ENCODE assay signal across 10 cellular contexts in genomic region chr4:86482851-86483490, GRCh38.
DNase-seq lines count a peak whose midpoint lies in the region; ATAC-seq and TF ChIP-seq lines count a peak whose summit lies in the region.
"Had no signal": no experiment of that assay in that cellular context is flagged by ENCODE, and none has a peak within 500 bp of the region (broad histone marks: within the 10 kb centered on the region; RNA-seq: fewer than 3 reads in every experiment).

No MANE protein-coding gene starts in this region.

- H2AFZ ChIP-seq in GM23338 = no peak overlapping the region
- no peak overlapping the region for H2AFZ ChIP-seq in neural progenitor cell (replicated peaks)

- H3K27me3 Mint-ChIP-seq in GM23338 (ENCODE audit: insufficient read depth, low read depth, poor library complexity) (no peaks in the 10 kb centered on the region), neural progenitor cell (ENCODE audit: insufficient read depth, low read depth) (no peaks in the 10 kb centered on the region)
- peaks cover 8% of the 10 kb centered on the region for H3K27me3 Mint-ChIP-seq in activated CD4-positive, alpha-beta memory T cell treated with anti-CD3 and anti-CD28 coated beads, Interleukin-2, amount 10 ng/mL, durations not matched to agents 7 days and 5 days

- peaks cover 30% of the 10 kb centered on the region; the same call in 2 of the 3 replicates for H3K4me1 Mint-ChIP-seq in GM23338
- H3K4me1 Mint-ChIP-seq in neural progenitor cell = peaks cover 42% of the 10 kb centered on the region
- H3K4me1 Mint-ChIP-seq in activated CD4-positive, alpha-beta memory T cell treated with anti-CD3 and anti-CD28 coated beads, Interleukin-2, amount 10 ng/mL, durations not matched to agents 7 days and 5 days = peaks cover 3% of the 10 kb centered on the region

- H3K4me3 ChIP-seq in GM23338 (0 out of 2 replicates have a peak overlapping the region, but pooled peaks have one; percentile 2), neural progenitor cell (peak overlapping the region; percentile 38), body of pancreas (no peak overlapping the region)

- H3K36me3 ChIP-seq in GM23338 (ENCODE audit: insufficient read depth) (no peaks in the 10 kb centered on the region), neural progenitor cell (peaks cover 12% of the 10 kb centered on the region), body of pancreas (replicated peaks in 1 of 2; ENCODE audit: insufficient read depth in 1 of 2, low read depth in 2 of 2) (no peaks in the 10 kb centered on the region)

- H3K27ac ChIP-seq in GM23338 (ENCODE audit: low read depth) (peak overlapping the region; percentile 85), neural progenitor cell (peak overlapping the region; percentile 100), body of pancreas (no peak overlapping the region)

- CTCF ChIA-PET in activated CD4-positive, alpha-beta memory T cell treated with anti-CD3 and anti-CD28 coated beads, Interleukin-2, amount 10 ng/mL, durations not matched to agents 7 days and 5 days (lab: Charles Lee) = interaction anchor here (0.9 kb wide), 1 partner anchor 13 kb away, joined by 3 read pairs; no protein-coding TSS in a partner anchor

- 51 to 58% methylated on average over 5 of the region's 5 CpGs for WGBS in body of pancreas, 2 donors

- H3K4me1 ChIP-seq in GM23338 (ENCODE audit: insufficient read depth) (peaks cover 39% of the 10 kb centered on the region), neural progenitor cell (peaks cover 71% of the 10 kb centered on the region), body of pancreas (no peaks in the 10 kb centered on the region)

- peak; percentile 15 to 35; a peak in 3 of 4 replicates for TF ChIP-seq CTCF in GM23338 (conservative IDR thresholded peaks at IDR 0.05; ENCODE audit: low read depth in 2 of 2)
- TF ChIP-seq CTCF in neural progenitor cell (IDR thresholded peaks at IDR 0.05) = peak; percentile 54
- no peak for TF ChIP-seq CTCF in body of pancreas (IDR thresholded peaks at IDR 0.05)

- H3K9me3 ChIP-seq in neural progenitor cell (ENCODE audit: low read depth) (peaks cover 6% of the 10 kb centered on the region), body of pancreas (no peaks in the 10 kb centered on the region)

- TF ChIP-seq POLR2A in body of pancreas (IDR thresholded peaks at IDR 0.05) = no peak

- no peak overlapping the region for H3K9ac ChIP-seq in neural progenitor cell

- ATAC-seq in GM23338 (peak; percentile 93), HG03469 (IDR thresholded peaks at IDR 0.05; ENCODE audit: unreplicated experiment) (no peak), body of pancreas (no peak)
- ATAC-seq: Panc1 had no signal

- H3F3A ChIP-seq in GM23338 (replicated peaks; ENCODE audit: low read depth) = no peaks in the 10 kb centered on the region
- peaks cover 74% of the 10 kb centered on the region for H3F3A ChIP-seq in neural progenitor cell (ENCODE audit: low read depth)

- POLR2A ChIA-PET in activated CD4-positive, alpha-beta memory T cell treated with anti-CD3 and anti-CD28 coated beads, Interleukin-2, amount 10 ng/mL, durations not matched to agents 7 days and 5 days (lab: Charles Lee) = interaction anchor here (0.9 kb wide), 1 partner anchor 11 kb away, joined by 3 read pairs; no protein-coding TSS in a partner anchor

- H3K36me3 Mint-ChIP-seq in GM23338 (ENCODE audit: low read depth) = peaks cover 25% of the 10 kb centered on the region
- peaks cover 17% of the 10 kb centered on the region for H3K36me3 Mint-ChIP-seq in neural progenitor cell
- no peaks in the 10 kb centered on the region for H3K36me3 Mint-ChIP-seq in activated CD4-positive, alpha-beta memory T cell treated with anti-CD3 and anti-CD28 coated beads, Interleukin-2, amount 10 ng/mL, durations not matched to agents 7 days and 5 days (ENCODE audit: low read depth)

- H3K27ac Mint-ChIP-seq in GM23338 (peak overlapping the region; percentile 94), neural progenitor cell (no peak overlapping the region)
- no peak overlapping the region for H3K27ac Mint-ChIP-seq in activated CD4-positive, alpha-beta memory T cell treated with anti-CD3 and anti-CD28 coated beads, Interleukin-2, amount 10 ng/mL, durations not matched to agents 7 days and 5 days
- H3K27ac Mint-ChIP-seq: activated T-helper 2 cell treated with anti-CD3 and anti-CD28 coated beads, Interferon-gamma antibody, Interleukin-2, Interleukin-4, amounts not matched to agents 10 μg/mL and 5 μg/mL and 100 μg/mL, durations not matched to agents 14 hours and 24 hours and 36 hours had no signal

- H3K4me3 Mint-ChIP-seq in GM23338 (peak overlapping the region; percentile 43), neural progenitor cell (peak overlapping the region; percentile 56)
- no peak overlapping the region for H3K4me3 Mint-ChIP-seq in activated CD4-positive, alpha-beta memory T cell treated with anti-CD3 and anti-CD28 coated beads, Interleukin-2, amount 10 ng/mL, durations not matched to agents 7 days and 5 days

- intact Hi-C loops in body of pancreas (cut with DNase I) = no loop called here

- no peaks in the 10 kb centered on the region for H3K9me2 ChIP-seq in GM23338 (ENCODE audit: insufficient read depth)

- H3K4me2 ChIP-seq in GM23338 = peak overlapping the region; percentile 24
- H3K4me2 ChIP-seq in neural progenitor cell = peak overlapping the region; percentile 88

- H3K27me3 ChIP-seq in GM23338 (ENCODE audit: insufficient read depth) (no peaks in the 10 kb centered on the region), neural progenitor cell (no peaks in the 10 kb centered on the region), body of pancreas (no peaks in the 10 kb centered on the region)

- H3K79me2 ChIP-seq in GM23338 (replicated peaks; ENCODE audit: insufficient read depth) (no peaks in the 10 kb centered on the region), neural progenitor cell (ENCODE audit: low read depth) (peaks cover 11% of the 10 kb centered on the region)

- DNase-seq in GM23338 (ENCODE audit: low spot score) (peak; percentile 95), NCI-H2227 treated with DMSO at 0.1 percent for 48 hours (lab: John Stamatoyannopoulos, UW) (peak; percentile 59), ecto neural progenitor cell (ENCODE audit: low spot score) (peak; percentile 74), neural progenitor cell (ENCODE audit: low spot score) (peak; percentile 94), body of pancreas (no peak), HCEC 1CT (no peak)
- no peak for DNase-seq in activated CD4-positive, alpha-beta memory T cell treated with anti-CD3 and anti-CD28 coated beads, Interleukin-2, amount 10 ng/mL, durations not matched to agents 7 days and 5 days

- H4K20me1 ChIP-seq in GM23338 (replicated peaks; ENCODE audit: insufficient read depth) = no peaks in the 10 kb centered on the region
- H4K20me1 ChIP-seq in neural progenitor cell (ENCODE audit: low read depth) = no peaks in the 10 kb centered on the region

- H3K9me3 Mint-ChIP-seq in GM23338 (peaks cover 13% of the 10 kb centered on the region; the same call in 2 of the 3 replicates), neural progenitor cell (peaks cover 7% of the 10 kb centered on the region)
- H3K9me3 Mint-ChIP-seq in activated CD4-positive, alpha-beta memory T cell treated with anti-CD3 and anti-CD28 coated beads, Interleukin-2, amount 10 ng/mL, durations not matched to agents 7 days and 5 days = no peaks in the 10 kb centered on the region
- H3K9me3 Mint-ChIP-seq: activated T-helper 2 cell treated with anti-CD3 and anti-CD28 coated beads, Interferon-gamma antibody, Interleukin-2, Interleukin-4, amounts not matched to agents 10 μg/mL and 5 μg/mL and 100 μg/mL, durations not matched to agents 14 hours and 24 hours and 36 hours had no signal

TF ChIP-seq in GM23338, 12 proteins besides CTCF, POLR2A, EP300 and RAD21 (continues in another document):
- no peak for TF ChIP-seq STAT1 (IDR thresholded peaks at IDR 0.05; ENCODE audit: unreplicated experiment)
- 0 out of 2 replicates have a peak, but pooled peaks have one; percentile 47 for TF ChIP-seq ETS1 (IDR thresholded peaks at IDR 0.05)

Comparison
In these comparisons a context has a peak if more than half of its experiments do, and no peak if none do; other contexts are left out.
1. DNase-seq: peak in GM23338 (single experiment), NCI-H2227 treated with DMSO at 0.1 percent for 48 hours (single experiment), ecto neural progenitor cell (single experiment) and neural progenitor cell (single experiment); none in activated CD4-positive, alpha-beta memory T cell treated with anti-CD3 and anti-CD28 coated beads, Interleukin-2, amount 10 ng/mL, durations not matched to agents 7 days and 5 days (single experiment), body of pancreas (0 of 4) and HCEC 1CT (single experiment).
2. H3K27ac ChIP-seq: peak in GM23338 (single experiment) and neural progenitor cell (single experiment); none in body of pancreas (0 of 4).
3. H3K4me3 ChIP-seq: peak in GM23338 (single experiment) and neural progenitor cell (single experiment); none in body of pancreas (0 of 2).
4. CTCF ChIP-seq: peak in GM23338 (2 of 2) and neural progenitor cell (single experiment); none in body of pancreas (0 of 7).